1 cellular context compared by ENCODE assay signal in the genomic region with DNA sequence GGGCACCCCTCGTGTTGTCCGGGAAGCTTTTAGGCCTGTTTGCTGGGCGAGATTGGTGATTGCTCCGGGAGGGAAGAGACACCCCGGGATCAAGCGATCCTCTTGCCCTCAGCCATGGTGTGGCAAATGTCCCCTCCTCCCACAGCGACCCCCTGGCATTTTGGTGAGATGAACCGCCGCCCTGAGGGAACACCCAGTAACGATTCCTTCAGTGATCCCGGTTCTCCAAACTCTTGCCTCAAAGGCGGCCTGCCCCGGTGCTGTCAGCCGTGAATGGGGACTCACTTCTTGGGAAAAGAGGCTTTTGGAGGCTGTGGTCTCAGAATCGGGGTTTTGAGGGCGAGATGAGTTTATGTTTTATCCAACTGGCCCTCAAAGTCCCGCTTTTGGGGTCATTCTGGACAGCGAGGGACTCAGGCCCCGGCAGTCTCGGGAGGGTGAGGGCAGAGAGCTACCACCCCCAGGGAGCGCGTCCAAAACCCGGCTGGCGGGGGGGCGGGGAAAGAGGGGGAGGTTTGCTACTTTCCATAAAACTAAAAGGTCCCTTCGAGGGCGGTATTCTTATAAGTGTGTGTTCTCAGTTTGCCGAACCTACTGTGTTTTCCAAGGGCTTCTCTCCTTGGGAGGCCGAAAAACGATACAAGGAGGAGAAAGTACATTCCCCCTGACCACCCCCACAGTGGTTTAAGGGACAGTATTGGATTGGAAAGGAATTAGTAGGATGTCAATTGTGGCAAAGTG.
A peak's percentile ranks its signal among the peaks of the same experiment; 100 is the strongest.
TF ChIP-seq lines count a peak whose summit lies in the region.

No MANE protein-coding gene starts in this region.

TF ChIP-seq in HepG2, 621 proteins besides CTCF, POLR2A, EP300 and RAD21 (continued from another document and continues in another):
- TF ChIP-seq, protein P1, sequence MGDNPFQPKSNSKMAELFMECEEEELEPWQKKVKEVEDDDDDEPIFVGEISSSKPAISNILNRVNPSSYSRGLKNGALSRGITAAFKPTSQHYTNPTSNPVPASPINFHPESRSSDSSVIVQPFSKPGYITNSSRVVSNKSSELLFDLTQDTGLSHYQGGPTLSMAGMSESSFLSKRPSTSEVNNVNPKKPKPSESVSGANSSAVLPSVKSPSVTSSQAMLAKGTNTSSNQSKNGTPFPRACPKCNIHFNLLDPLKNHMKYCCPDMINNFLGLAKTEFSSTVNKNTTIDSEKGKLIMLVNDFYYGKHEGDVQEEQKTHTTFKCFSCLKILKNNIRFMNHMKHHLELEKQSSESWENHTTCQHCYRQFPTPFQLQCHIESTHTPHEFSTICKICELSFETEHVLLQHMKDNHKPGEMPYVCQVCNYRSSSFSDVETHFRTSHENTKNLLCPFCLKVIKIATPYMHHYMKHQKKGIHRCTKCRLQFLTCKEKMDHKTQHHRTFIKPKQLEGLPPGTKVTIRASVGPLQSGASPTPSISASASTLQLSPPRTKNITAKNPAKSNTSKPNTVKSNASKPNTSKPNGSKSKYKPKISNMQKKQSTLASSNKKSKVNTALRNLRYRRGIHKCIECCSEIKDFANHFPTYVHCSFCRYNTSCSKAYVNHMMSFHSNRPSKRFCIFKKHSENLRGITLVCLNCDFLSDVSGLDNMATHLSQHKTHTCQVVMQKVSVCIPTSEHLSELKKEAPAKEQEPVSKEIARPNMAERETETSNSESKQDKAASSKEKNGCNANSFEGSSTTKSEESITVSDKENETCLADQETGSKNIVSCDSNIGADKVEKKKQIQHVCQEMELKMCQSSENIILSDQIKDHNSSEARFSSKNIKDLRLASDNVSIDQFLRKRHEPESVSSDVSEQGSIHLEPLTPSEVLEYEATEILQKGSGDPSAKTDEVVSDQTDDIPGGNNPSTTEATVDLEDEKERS (CRISPR knock-in tag; IDR thresholded peaks at IDR 0.05), result 0 out of 2 replicates have a peak, but pooled peaks have one; percentile 10
- TF ChIP-seq HDAC2 (CRISPR knock-in tag; IDR thresholded peaks at IDR 0.05), result no peak; the same call in 1 of the 2 replicates
- TF ChIP-seq ARNT2 (CRISPR knock-in tag; IDR thresholded peaks at IDR 0.05; ENCODE audit: low read depth), result no peak
- TF ChIP-seq DZIP1 (CRISPR knock-in tag; IDR thresholded peaks at IDR 0.05), result peak; percentile 73
- 0 out of 2 replicates have a peak, but pooled peaks have one; percentile 18 for TF ChIP-seq RBAK (CRISPR knock-in tag; IDR thresholded peaks at IDR 0.05)
- 0 out of 2 replicates have a peak, but pooled peaks have one; percentile 53 for TF ChIP-seq SIN3A (IDR thresholded peaks at IDR 0.05; ENCODE audit: borderline replicate concordance, low read depth, low read length)
- 0 out of 2 replicates have a peak, but pooled peaks have one; percentile 31 for TF ChIP-seq TBX2 (CRISPR knock-in tag; IDR thresholded peaks at IDR 0.05; ENCODE audit: borderline replicate concordance)
- TF ChIP-seq ZSCAN9 (CRISPR knock-in tag; IDR thresholded peaks at IDR 0.05; ENCODE audit: borderline replicate concordance), result no peak
- peak; percentile 40; the same call in 1 of the 2 replicates for TF ChIP-seq PATZ1 (CRISPR knock-in tag; IDR thresholded peaks at IDR 0.05)
- peak; percentile 78; the same call in 1 of the 2 replicates for TF ChIP-seq HNRNPL (IDR thresholded peaks at IDR 0.05; ENCODE audit: low read depth, low read length)
- TF ChIP-seq ZBTB40 (IDR thresholded peaks at IDR 0.05), result no peak
- peak; percentile 43 for TF ChIP-seq ZBTB40 (CRISPR knock-in tag; IDR thresholded peaks at IDR 0.05)
- TF ChIP-seq ZNF773 (CRISPR knock-in tag; IDR thresholded peaks at IDR 0.05; ENCODE audit: borderline replicate concordance), result no peak
- 0 out of 2 replicates have a peak, but pooled peaks have one; percentile 18 for TF ChIP-seq SNAI1 (CRISPR knock-in tag; IDR thresholded peaks at IDR 0.05; ENCODE audit: borderline replicate concordance)
- peak; percentile 25; the same call in 1 of the 2 replicates for TF ChIP-seq NFKB2 (CRISPR knock-in tag; IDR thresholded peaks at IDR 0.05; ENCODE audit: borderline replicate concordance)
- TF ChIP-seq ZNF7 (CRISPR knock-in tag; IDR thresholded peaks at IDR 0.05), result no peak
- peak; percentile 17; the same call in 1 of the 2 replicates for TF ChIP-seq ARID5B (CRISPR knock-in tag; IDR thresholded peaks at IDR 0.05)
- TF ChIP-seq ZFP37 (CRISPR knock-in tag; IDR thresholded peaks at IDR 0.05; ENCODE audit: borderline replicate concordance), result peak; percentile 46; the same call in 1 of the 2 replicates
- TF ChIP-seq ZNF660 (CRISPR knock-in tag; IDR thresholded peaks at IDR 0.05; ENCODE audit: borderline replicate concordance, low read depth), result 0 out of 2 replicates have a peak, but pooled peaks have one; percentile 76
- TF ChIP-seq ZSCAN21 (CRISPR knock-in tag; IDR thresholded peaks at IDR 0.05; ENCODE audit: borderline replicate concordance), result 0 out of 2 replicates have a peak, but pooled peaks have one; percentile 5
- peak; percentile 60 for TF ChIP-seq SAP130 (CRISPR knock-in tag; IDR thresholded peaks at IDR 0.05; ENCODE audit: low read depth)
- 0 out of 2 replicates have a peak, but pooled peaks have one; percentile 48 for TF ChIP-seq HBP1 (CRISPR knock-in tag; IDR thresholded peaks at IDR 0.05; ENCODE audit: low read depth)
- peak; percentile 59; the same call in 1 of the 2 replicates for TF ChIP-seq ZNF788 (CRISPR knock-in tag; IDR thresholded peaks at IDR 0.05; ENCODE audit: borderline replicate concordance)
- TF ChIP-seq HMG20A (CRISPR knock-in tag; IDR thresholded peaks at IDR 0.05; ENCODE audit: borderline replicate concordance), result no peak
- TF ChIP-seq ZNF292 (CRISPR knock-in tag; IDR thresholded peaks at IDR 0.05; ENCODE audit: borderline replicate concordance, low read depth), result no peak
